22 cellular contexts compared by ENCODE assay signal in the genomic region with DNA sequence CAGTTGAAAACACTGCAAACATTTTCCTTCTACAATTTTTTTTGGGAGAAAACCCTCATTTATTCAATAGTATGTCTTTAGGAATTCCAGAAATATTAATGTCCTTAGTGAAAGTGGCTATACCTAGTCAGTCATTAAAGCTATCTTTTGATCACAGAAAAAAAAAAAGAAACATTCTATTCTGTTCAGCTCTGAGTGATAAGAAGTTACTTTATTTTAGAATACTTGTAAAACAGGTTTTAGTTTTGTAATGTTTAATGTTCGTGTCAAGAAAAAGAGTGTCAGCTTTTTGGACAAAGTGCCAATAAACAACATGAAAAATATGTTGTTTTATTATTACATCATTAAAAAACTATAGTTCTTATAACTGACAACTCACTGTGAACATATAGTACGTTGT.
DNase-seq lines count a peak whose midpoint lies in the region; ATAC-seq, FAIRE-seq and TF ChIP-seq lines count a peak whose summit lies in the region.
"Had no signal": no experiment of that assay in that cellular context is flagged by ENCODE, and none has a peak within 500 bp of the region (broad histone marks: within the 10 kb centered on the region; RNA-seq: fewer than 3 reads in every experiment).

No MANE protein-coding gene starts in this region.

- no peak for TF ChIP-seq POLR2A in body of pancreas (IDR thresholded peaks at IDR 0.05)

- FAIRE-seq in G401.6 (lab: Jason Lieb, UNC) (peak; percentile 21), kidney (lab: Jason Lieb, UNC) (peak; percentile 85), frontal cortex (lab: Jason Lieb, UNC) (no peak)
- FAIRE-seq: A549, D721Med, GM12891, GM19239 had no signal

- TF ChIP-seq CTCF in body of pancreas (IDR thresholded peaks at IDR 0.05), result no peak
- no peak for TF ChIP-seq CTCF in kidney (IDR thresholded peaks at IDR 0.05; ENCODE audit: borderline replicate concordance, extremely low read depth, insufficient read depth)

- H3K27me3 ChIP-seq in body of pancreas, result no peaks in the 10 kb centered on the region
- H3K27me3 ChIP-seq: BLaER1 treated with 17β-estradiol and CSF1 and Interleukin-3, amounts not matched to agents 10 nM and 100 nM had no signal

- H3K4me1 ChIP-seq in body of pancreas (peaks cover 31% of the 10 kb centered on the region), kidney (ENCODE audit: control insufficient read depth in 1 of 2, insufficient read depth in 1 of 2, low read depth in 1 of 2, low read length in 2 of 2) (peaks cover 0 to 2% of the 10 kb centered on the region in 2 donors)
- H3K4me1 ChIP-seq: A549 had no signal

- ATAC-seq in body of pancreas (peak; percentile 48), GM21528 (IDR thresholded peaks at IDR 0.05; ENCODE audit: low FRiP score, unreplicated experiment) (no peak), HG02884 (IDR thresholded peaks at IDR 0.05; ENCODE audit: unreplicated experiment) (no peak), GM21786 (IDR thresholded peaks at IDR 0.05; ENCODE audit: unreplicated experiment) (no peak)
- ATAC-seq: A549; CD8-positive, alpha-beta T cell had no signal

- intact Hi-C loops in body of pancreas (cut with DNase I), result no loop called here
- intact Hi-C loops in kidney (cut with DNase I), result no loop called here

- no peaks in the 10 kb centered on the region for H3K36me3 ChIP-seq in body of pancreas (replicated peaks in 1 of 2; ENCODE audit: insufficient read depth in 1 of 2, low read depth in 2 of 2)
- no peaks in the 10 kb centered on the region for H3K36me3 ChIP-seq in kidney (ENCODE audit: control insufficient read depth in 1 of 2, insufficient read depth in 2 of 2, low read length in 2 of 2)
- H3K36me3 ChIP-seq: BLaER1 treated with 17β-estradiol and CSF1 and Interleukin-3, amounts not matched to agents 10 nM and 100 nM had no signal

- H3K27ac ChIP-seq in body of pancreas (no peak overlapping the region), kidney (ENCODE audit: low read depth in 2 of 2, low read length in 2 of 2) (no peak overlapping the region)
- H3K27ac ChIP-seq: A549; BLaER1 treated with 17β-estradiol and CSF1 and Interleukin-3, amounts not matched to agents 10 nM and 100 nM; C4-2B had no signal

- no peak overlapping the region for H3K9ac ChIP-seq in kidney (ENCODE audit: low read length in 2 of 2)
- H3K9ac ChIP-seq: BLaER1 treated with 17β-estradiol and CSF1 and Interleukin-3, amounts not matched to agents 10 nM and 100 nM had no signal

- H3K9me3 ChIP-seq in body of pancreas (no peaks in the 10 kb centered on the region), kidney (ENCODE audit: control insufficient read depth in 1 of 2, low read length in 2 of 2) (no peaks in the 10 kb centered on the region)
- H3K9me3 ChIP-seq: A549; BLaER1 treated with 17β-estradiol and CSF1 and Interleukin-3, amounts not matched to agents 10 nM and 100 nM; Caco-2 had no signal

- DNase-seq in body of pancreas (no peak), kidney (no peak), frontal cortex (ENCODE audit: low spot score in 2 of 2) (no peak)
- DNase-seq: 8988T; AML-193; Caco-2; Calu3; CD4-positive, alpha-beta T cell; CD8-positive, alpha-beta T cell; DND-41; EL; GF-D8 had no signal

- no peak overlapping the region for H3K4me3 ChIP-seq in body of pancreas
- H3K4me3 ChIP-seq in kidney (ENCODE audit: low read length in 2 of 2), result no peak overlapping the region
- H3K4me3 ChIP-seq: A549; BLaER1 treated with 17β-estradiol and CSF1 and Interleukin-3, amounts not matched to agents 10 nM and 100 nM had no signal

- WGBS in body of pancreas, 2 donors, result 19 to 31% methylated on average over 2 of the region's 2 CpGs
